1 cellular context compared by ENCODE assay signal in the genomic region with DNA sequence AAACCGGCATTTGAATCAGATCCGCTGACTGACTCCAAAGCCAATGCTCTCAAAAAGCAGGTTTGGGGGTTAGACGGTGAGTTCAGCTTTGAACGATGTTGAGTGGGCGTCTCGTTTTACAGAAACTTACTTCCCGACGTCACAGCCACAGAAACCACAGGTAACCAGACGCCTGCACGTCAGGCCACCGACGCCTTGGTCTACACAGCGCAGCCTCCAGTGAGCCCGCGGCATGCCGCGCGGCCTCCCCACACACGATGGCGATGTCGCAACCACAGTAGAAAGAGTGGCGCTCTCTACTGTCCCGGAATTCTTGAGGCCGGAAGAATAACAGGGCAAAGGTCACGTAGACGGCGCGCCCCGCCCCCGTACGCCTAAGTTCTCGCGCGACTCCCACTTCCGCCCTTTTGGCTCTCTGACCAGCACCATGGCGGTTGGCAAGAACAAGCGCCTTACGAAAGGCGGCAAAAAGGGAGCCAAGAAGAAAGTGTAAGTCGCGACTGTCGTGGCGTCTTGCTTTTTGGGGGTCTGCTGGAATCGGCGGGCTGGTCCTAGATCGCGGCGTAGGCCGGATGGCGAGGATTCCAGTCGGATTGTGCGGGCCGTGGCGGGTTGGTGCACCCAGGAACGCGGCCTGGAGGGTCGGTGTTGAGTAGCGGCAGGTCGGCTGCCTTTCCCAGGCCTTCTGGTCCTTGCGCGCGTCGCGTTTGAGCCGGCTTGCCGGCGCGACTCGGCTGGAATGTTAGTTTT.
A peak's percentile ranks its signal among the peaks of the same experiment; 100 is the strongest.
TF ChIP-seq lines count a peak whose summit lies in the region.

A gene (plus strand): TSS at position 403 of the 750 bp plus-strand sequence. CDS start 25 bp downstream, at position 428.

TF ChIP-seq in SK-N-SH treated with all-trans-retinoic acid at 6 μM for 48 hours, 23 proteins besides CTCF, POLR2A, EP300 and RAD21 (continued from another document):
- TF ChIP-seq, protein P1, sequence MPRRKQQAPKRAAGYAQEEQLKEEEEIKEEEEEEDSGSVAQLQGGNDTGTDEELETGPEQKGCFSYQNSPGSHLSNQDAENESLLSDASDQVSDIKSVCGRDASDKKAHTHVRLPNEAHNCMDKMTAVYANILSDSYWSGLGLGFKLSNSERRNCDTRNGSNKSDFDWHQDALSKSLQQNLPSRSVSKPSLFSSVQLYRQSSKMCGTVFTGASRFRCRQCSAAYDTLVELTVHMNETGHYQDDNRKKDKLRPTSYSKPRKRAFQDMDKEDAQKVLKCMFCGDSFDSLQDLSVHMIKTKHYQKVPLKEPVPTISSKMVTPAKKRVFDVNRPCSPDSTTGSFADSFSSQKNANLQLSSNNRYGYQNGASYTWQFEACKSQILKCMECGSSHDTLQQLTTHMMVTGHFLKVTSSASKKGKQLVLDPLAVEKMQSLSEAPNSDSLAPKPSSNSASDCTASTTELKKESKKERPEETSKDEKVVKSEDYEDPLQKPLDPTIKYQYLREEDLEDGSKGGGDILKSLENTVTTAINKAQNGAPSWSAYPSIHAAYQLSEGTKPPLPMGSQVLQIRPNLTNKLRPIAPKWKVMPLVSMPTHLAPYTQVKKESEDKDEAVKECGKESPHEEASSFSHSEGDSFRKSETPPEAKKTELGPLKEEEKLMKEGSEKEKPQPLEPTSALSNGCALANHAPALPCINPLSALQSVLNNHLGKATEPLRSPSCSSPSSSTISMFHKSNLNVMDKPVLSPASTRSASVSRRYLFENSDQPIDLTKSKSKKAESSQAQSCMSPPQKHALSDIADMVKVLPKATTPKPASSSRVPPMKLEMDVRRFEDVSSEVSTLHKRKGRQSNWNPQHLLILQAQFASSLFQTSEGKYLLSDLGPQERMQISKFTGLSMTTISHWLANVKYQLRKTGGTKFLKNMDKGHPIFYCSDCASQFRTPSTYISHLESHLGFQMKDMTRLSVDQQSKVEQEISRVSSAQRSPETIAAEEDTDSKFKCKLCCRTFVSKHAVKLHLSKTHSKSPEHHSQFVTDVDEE (CRISPR knock-in tag; IDR thresholded peaks at IDR 0.05), result no peak
- no peak for TF ChIP-seq ESRRG (CRISPR knock-in tag; IDR thresholded peaks at IDR 0.05)
- TF ChIP-seq ZNF8 (CRISPR knock-in tag; IDR thresholded peaks at IDR 0.05), result peak; percentile 38; the same call in 1 of the 2 replicates
- TF ChIP-seq, protein P2, sequence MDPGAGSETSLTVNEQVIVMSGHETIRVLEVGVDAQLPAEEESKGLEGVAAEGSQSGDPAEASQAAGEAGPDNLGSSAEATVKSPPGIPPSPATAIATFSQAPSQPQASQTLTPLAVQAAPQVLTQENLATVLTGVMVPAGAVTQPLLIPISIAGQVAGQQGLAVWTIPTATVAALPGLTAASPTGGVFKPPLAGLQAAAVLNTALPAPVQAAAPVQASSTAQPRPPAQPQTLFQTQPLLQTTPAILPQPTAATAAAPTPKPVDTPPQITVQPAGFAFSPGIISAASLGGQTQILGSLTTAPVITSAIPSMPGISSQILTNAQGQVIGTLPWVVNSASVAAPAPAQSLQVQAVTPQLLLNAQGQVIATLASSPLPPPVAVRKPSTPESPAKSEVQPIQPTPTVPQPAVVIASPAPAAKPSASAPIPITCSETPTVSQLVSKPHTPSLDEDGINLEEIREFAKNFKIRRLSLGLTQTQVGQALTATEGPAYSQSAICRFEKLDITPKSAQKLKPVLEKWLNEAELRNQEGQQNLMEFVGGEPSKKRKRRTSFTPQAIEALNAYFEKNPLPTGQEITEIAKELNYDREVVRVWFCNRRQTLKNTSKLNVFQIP (CRISPR knock-in tag; IDR thresholded peaks at IDR 0.05; ENCODE audit: borderline replicate concordance, low read depth), result peak; percentile 65; the same call in 1 of the 2 replicates
- TF ChIP-seq TOX (CRISPR knock-in tag; IDR thresholded peaks at IDR 0.05; ENCODE audit: borderline replicate concordance), result no peak
- no peak for TF ChIP-seq ZNF70 (CRISPR knock-in tag; IDR thresholded peaks at IDR 0.05)
TF ChIP-seq in SK-N-SH treated with all-trans-retinoic acid at 6 μM for 48 hours: peak in this region for 3.
